37 cellular contexts compared by ENCODE assay signal in genomic region chr7:18395868-18396267, GRCh38.
"Had no signal": no experiment of that assay in that cellular context is flagged by ENCODE, and none has a peak within 500 bp of the region (broad histone marks: within the 10 kb centered on the region; RNA-seq: fewer than 3 reads in every experiment).

No MANE protein-coding gene starts in this region.

- H3K27ac ChIP-seq: adrenal gland, body of pancreas, brain microvascular endothelial cell, breast epithelium, VCaP had no signal

- H3K27me3 Mint-ChIP-seq: activated B cell treated with CpG ODN at 0.5 μM for 24 hours; activated CD4-positive, alpha-beta T cell treated with anti-CD3 and anti-CD28 coated beads, Interleukin-2, amount 10 ng/mL, durations not matched to agents 24 days and 14 days; activated CD8-positive, alpha-beta T cell treated with anti-CD3 and anti-CD28 coated beads for 36 hours; activated naive CD8-positive, alpha-beta T cell treated with anti-CD3 and anti-CD28 coated beads for 36 hours; activated T-helper 17 cell treated with anti-CD3 and anti-CD28 coated beads, Interleukin-2, amount 50 U/mL, for 72 hours had no signal

- H3K4me3 Mint-ChIP-seq: activated B cell treated with CpG ODN at 0.5 μM for 24 hours; activated CD4-positive, alpha-beta memory T cell treated with anti-CD3 and anti-CD28 coated beads for 36 hours; activated CD4-positive, alpha-beta T cell treated with anti-CD3 and anti-CD28 coated beads, Interleukin-2, amount 10 ng/mL, durations not matched to agents 24 days and 14 days; activated CD8-positive, alpha-beta T cell treated with anti-CD3 and anti-CD28 coated beads for 36 hours; activated naive CD4-positive, alpha-beta T cell treated with anti-CD3 and anti-CD28 coated beads for 36 hours; activated naive CD8-positive, alpha-beta T cell treated with anti-CD3 and anti-CD28 coated beads for 36 hours; activated T-cell treated with anti-CD3 and anti-CD28 coated beads, Interleukin-2, amount 50 U/mL, for 4 hours; activated T-cell treated with anti-CD3 and anti-CD28 coated beads, Interleukin-2, amount 50 U/mL, for 72 hours; activated T-helper 1 cell treated with anti-CD3 and anti-CD28 coated beads, Interleukin-12 subunit alpha, Interleukin-12 subunit beta, Interleukin-2, Interleukin-4 antibody, amounts not matched to agents 30 ng/mL and 10 ng/mL and 1 ng/mL, durations not matched to agents 14 hours and 24 hours and 36 hours; activated T-helper 17 cell treated with anti-CD3 and anti-CD28 coated beads, Interleukin-2, amount 50 U/mL, for 72 hours; T-helper 1 cell treated with Interleukin-12 subunit alpha and Interleukin-12 subunit beta and Interleukin-4 antibody, amounts not matched to agents 30 μg/mL and 1 μg/mL, for 36 hours; T-helper 2 cell treated with Interferon-gamma antibody and Interleukin-4, amounts not matched to agents 5 μg/mL and 100 μg/mL, for 36 hours had no signal

- H3K27me3 ChIP-seq: adrenal gland, body of pancreas, brain microvascular endothelial cell, breast epithelium had no signal

- H3K36me3 Mint-ChIP-seq: activated CD4-positive, alpha-beta memory T cell treated with anti-CD3 and anti-CD28 coated beads for 36 hours; activated naive CD4-positive, alpha-beta T cell treated with anti-CD3 and anti-CD28 coated beads, Interleukin-2, amount 50 U/mL, for 72 hours; activated naive CD8-positive, alpha-beta T cell treated with anti-CD3 and anti-CD28 coated beads for 36 hours had no signal

- ATAC-seq: activated CD8-positive, alpha-beta T cell treated with anti-CD3 and anti-CD28 coated beads for 36 hours; activated naive CD4-positive, alpha-beta T cell treated with anti-CD3 and anti-CD28 coated beads, Interleukin-2, amount 50 U/mL, for 72 hours; activated T-cell treated with anti-CD3 and anti-CD28 coated beads, Interleukin-2, amount 50 U/mL, for 4 hours; activated T-cell treated with anti-CD3 and anti-CD28 coated beads, Interleukin-2, amount 50 U/mL, for 72 hours; activated T-helper 17 cell treated with anti-CD3 and anti-CD28 coated beads, Interleukin-2, amount 50 U/mL, for 72 hours; body of pancreas had no signal

- H3K9me3 ChIP-seq: adrenal gland, body of pancreas, breast epithelium had no signal

- H3K27ac Mint-ChIP-seq: activated B cell treated with CpG ODN at 0.5 μM for 24 hours; activated CD4-positive, alpha-beta memory T cell treated with anti-CD3 and anti-CD28 coated beads for 36 hours; activated CD4-positive, alpha-beta T cell treated with anti-CD3 and anti-CD28 coated beads, Interleukin-2, amount 10 ng/mL, durations not matched to agents 24 days and 14 days; activated CD8-positive, alpha-beta T cell treated with anti-CD3 and anti-CD28 coated beads for 36 hours; activated naive CD4-positive, alpha-beta T cell treated with anti-CD3 and anti-CD28 coated beads for 36 hours; activated naive CD4-positive, alpha-beta T cell treated with anti-CD3 and anti-CD28 coated beads, Interleukin-2, amount 50 U/mL, for 72 hours; activated naive CD8-positive, alpha-beta T cell treated with anti-CD3 and anti-CD28 coated beads for 36 hours; activated T-cell treated with anti-CD3 and anti-CD28 coated beads, Interleukin-2, amount 50 U/mL, for 72 hours; activated T-helper 1 cell treated with anti-CD3 and anti-CD28 coated beads, Interleukin-12 subunit alpha, Interleukin-12 subunit beta, Interleukin-2, Interleukin-4 antibody, amounts not matched to agents 30 ng/mL and 10 ng/mL and 1 ng/mL, durations not matched to agents 14 hours and 24 hours and 36 hours; activated T-helper 17 cell treated with anti-CD3 and anti-CD28 coated beads, Interleukin-2, amount 50 U/mL, for 72 hours; T-helper 1 cell treated with Interleukin-12 subunit alpha and Interleukin-12 subunit beta and Interleukin-4 antibody, amounts not matched to agents 30 μg/mL and 1 μg/mL, for 36 hours; T-helper 2 cell treated with Interferon-gamma antibody and Interleukin-4, amounts not matched to agents 5 μg/mL and 100 μg/mL, for 36 hours had no signal

- H3K36me3 ChIP-seq: adrenal gland, brain microvascular endothelial cell, breast epithelium had no signal

- H3K9me3 Mint-ChIP-seq: activated B cell treated with CpG ODN at 0.5 μM for 24 hours; activated CD4-positive, alpha-beta memory T cell treated with anti-CD3 and anti-CD28 coated beads for 36 hours; activated CD4-positive, alpha-beta T cell treated with anti-CD3 and anti-CD28 coated beads, Interleukin-2, amount 10 ng/mL, durations not matched to agents 24 days and 14 days; activated CD8-positive, alpha-beta T cell treated with anti-CD3 and anti-CD28 coated beads for 36 hours; activated naive CD4-positive, alpha-beta T cell treated with anti-CD3 and anti-CD28 coated beads for 36 hours; activated naive CD4-positive, alpha-beta T cell treated with anti-CD3 and anti-CD28 coated beads, Interleukin-2, amount 50 U/mL, for 72 hours; activated naive CD8-positive, alpha-beta T cell treated with anti-CD3 and anti-CD28 coated beads for 36 hours; activated T-cell treated with anti-CD3 and anti-CD28 coated beads, Interleukin-2, amount 50 U/mL, for 4 hours; activated T-cell treated with anti-CD3 and anti-CD28 coated beads, Interleukin-2, amount 50 U/mL, for 72 hours; activated T-helper 1 cell treated with anti-CD3 and anti-CD28 coated beads, Interleukin-12 subunit alpha, Interleukin-12 subunit beta, Interleukin-2, Interleukin-4 antibody, amounts not matched to agents 30 ng/mL and 10 ng/mL and 1 ng/mL, durations not matched to agents 14 hours and 24 hours and 36 hours; activated T-helper 17 cell treated with anti-CD3 and anti-CD28 coated beads, Interleukin-2, amount 50 U/mL, for 72 hours; T-helper 1 cell treated with Interleukin-12 subunit alpha and Interleukin-12 subunit beta and Interleukin-4 antibody, amounts not matched to agents 30 μg/mL and 1 μg/mL, for 36 hours; T-helper 2 cell treated with Interferon-gamma antibody and Interleukin-4, amounts not matched to agents 5 μg/mL and 100 μg/mL, for 36 hours had no signal

- FAIRE-seq: astrocyte, TTC549 had no signal

- DNase-seq: activated B cell treated with CpG ODN at 0.5 μM for 24 hours; activated CD4-positive, alpha-beta memory T cell treated with anti-CD3 and anti-CD28 coated beads for 36 hours; activated CD4-positive, alpha-beta T cell treated with anti-CD3 and anti-CD28 coated beads for 4 hours; activated CD4-positive, alpha-beta T cell treated with anti-CD3 and anti-CD28 coated beads, Interleukin-2, amount 10 ng/mL, durations not matched to agents 24 days and 14 days; activated CD4-positive, alpha-beta T cell treated with anti-CD3 and anti-CD28 coated beads, Interleukin-2, amount 50 U/mL, for 1 hour; activated CD4-positive, alpha-beta T cell treated with anti-CD3 and anti-CD28 coated beads, Interleukin-2, amount 50 U/mL, for 4 hours; activated CD4-positive, CD25-positive, alpha-beta regulatory T cell treated with anti-CD3 and anti-CD28 coated beads, Interleukin-2, amount 50 U/mL, for 72 hours; activated CD8-positive, alpha-beta memory T cell treated with anti-CD3 and anti-CD28 coated beads, Interleukin-2, amount 50 U/mL, for 4 hours; activated CD8-positive, alpha-beta T cell treated with anti-CD3 and anti-CD28 coated beads for 36 hours; activated effector memory CD4-positive, alpha-beta T cell treated with anti-CD3 and anti-CD28 coated beads, Interleukin-2, amount 50 U/mL, for 16 hours; activated gamma-delta T cell treated with Interleukin-2 at 50 U/mL for 16 hours; activated naive CD4-positive, alpha-beta T cell; activated naive CD4-positive, alpha-beta T cell treated with anti-CD3 and anti-CD28 coated beads for 36 hours; activated naive CD4-positive, alpha-beta T cell treated with anti-CD3 and anti-CD28 coated beads, Interleukin-2, amount 50 U/mL, for 16 hours; activated naive CD8-positive, alpha-beta T cell treated with anti-CD3 and anti-CD28 coated beads for 36 hours; activated T-cell treated with anti-CD3 and anti-CD28 coated beads for 4 hours; activated T-cell treated with anti-CD3 and anti-CD28 coated beads, Interleukin-2, amount 50 U/mL, for 1 hour; activated T-cell treated with anti-CD3 and anti-CD28 coated beads, Interleukin-2, amount 50 U/mL, for 4 hours; activated T-cell treated with anti-CD3 and anti-CD28 coated beads, Interleukin-2, amount 50 U/mL, for 72 hours; adrenal gland; amniotic stem cell; aorta; body of pancreas; brain microvascular endothelial cell; central memory CD4-positive, alpha-beta T cell; T-helper 1 cell; T-helper 2 cell; T-helper 9 cell had no signal

- H3K4me3 ChIP-seq: adrenal gland, body of pancreas, breast epithelium had no signal

- H3K4me1 ChIP-seq: body of pancreas, breast epithelium had no signal

- H3K4me1 Mint-ChIP-seq: activated CD4-positive, alpha-beta T cell treated with anti-CD3 and anti-CD28 coated beads, Interleukin-2, amount 10 ng/mL, durations not matched to agents 24 days and 14 days; activated naive CD8-positive, alpha-beta T cell treated with anti-CD3 and anti-CD28 coated beads for 36 hours; activated T-helper 17 cell treated with anti-CD3 and anti-CD28 coated beads, Interleukin-2, amount 50 U/mL, for 72 hours had no signal
